Comparison of ENCODE assay signal across 19 cellular contexts in genomic region chr14:66037361-66037760, GRCh38.
DNase-seq lines count a peak whose midpoint lies in the region; ATAC-seq and TF ChIP-seq lines count a peak whose summit lies in the region.
"Had no signal": no experiment of that assay in that cellular context is flagged by ENCODE, and none has a peak within 500 bp of the region (broad histone marks: within the 10 kb centered on the region; RNA-seq: fewer than 3 reads in every experiment).

No MANE protein-coding gene starts in this region.

- H3K4me3 ChIP-seq in heart left ventricle (no peak overlapping the region), right atrium auricular region (no peak overlapping the region)
- H3K4me3 ChIP-seq: GM23248, HAP-1, SJSA1 had no signal

- TF ChIP-seq POLR2A in heart left ventricle (IDR thresholded peaks at IDR 0.05): no peak

- H3K27ac ChIP-seq in heart left ventricle (no peak overlapping the region), right atrium auricular region (no peak overlapping the region), caudate nucleus (ENCODE audit: low read depth, low read length) (peak overlapping the region; percentile 18)
- H3K27ac ChIP-seq: GM23248, SJSA1 had no signal

- H3K27me3 ChIP-seq in heart left ventricle: no peaks in the 10 kb centered on the region
- no peaks in the 10 kb centered on the region for H3K27me3 ChIP-seq in right atrium auricular region
- H3K27me3 ChIP-seq: BE2C, SJSA1 had no signal

- TF ChIP-seq CTCF in heart left ventricle (IDR thresholded peaks at IDR 0.05) (no peak), right atrium auricular region (IDR thresholded peaks at IDR 0.05) (no peak)

- ATAC-seq in heart left ventricle (peak in 3 of 4 donors; percentile 50 to 55 (median 51)), GM18861 (IDR thresholded peaks at IDR 0.05; ENCODE audit: unreplicated experiment) (no peak)

- 57 to 75% (median 65%) methylated on average over 2 of the region's 2 CpGs for WGBS in heart left ventricle, 4 donors

- DNase-seq in heart left ventricle (peak in 2 of 5 donors; percentile 28 to 31), right atrium auricular region (ENCODE audit: low spot score) (no peak), caudate nucleus (lab: John Stamatoyannopoulos, UW) (peak in 1 of 61 donors; percentile 2), medulla oblongata (ENCODE audit: extremely low spot score) (peak; percentile 35), superior temporal gyrus (ENCODE audit: extremely low spot score) (peak; percentile 12), ureter (ENCODE audit: low spot score) (no peak)
- no peak for DNase-seq in stimulated activated CD4-positive, alpha-beta T cell treated with anti-CD3 and anti-CD28 coated beads, Interleukin-4, amount 100 ng/mL, for 4 hours
- DNase-seq: BE2C; CD4-positive, alpha-beta memory T cell; DMS153; GDM1; GM23248; NCI-H1694 treated with DMSO at 0.1 percent for 48 hours; NCI-H510A treated with DMSO at 0.1 percent for 48 hours; NCI-H774; RPMI8226 had no signal

- H3K4me1 ChIP-seq in heart left ventricle (peaks cover 0 to 17% (median 0%) of the 10 kb centered on the region in 12 donors), right atrium auricular region (peaks cover 0 to 15% of the 10 kb centered on the region in 2 donors)
- H3K4me1 ChIP-seq: BE2C, HAP-1, SJSA1 had no signal

- intact Hi-C loops in heart left ventricle (cut with DNase I): no loop called here

- H3K9me3 ChIP-seq in heart left ventricle (peaks cover 0 to 2% (median 0%) of the 10 kb centered on the region in 12 donors), right atrium auricular region (peaks cover 0 to 5% of the 10 kb centered on the region in 2 donors)
- H3K9me3 ChIP-seq: BE2C, HAP-1, SJSA1 had no signal

- no peaks in the 10 kb centered on the region for H3K36me3 ChIP-seq in heart left ventricle
- no peaks in the 10 kb centered on the region for H3K36me3 ChIP-seq in right atrium auricular region
- H3K36me3 ChIP-seq: BE2C, HAP-1, SJSA1 had no signal

Comparison
In these comparisons a context has a peak if more than half of its experiments do, and no peak if none do; other contexts are left out.
1. DNase-seq: peak in medulla oblongata (single experiment) and superior temporal gyrus (single experiment); none in right atrium auricular region (single experiment), ureter (single experiment) and stimulated activated CD4-positive, alpha-beta T cell treated with anti-CD3 and anti-CD28 coated beads, Interleukin-4, amount 100 ng/mL, for 4 hours (0 of 2).